13 cellular contexts compared by ENCODE assay signal in the genomic region with DNA sequence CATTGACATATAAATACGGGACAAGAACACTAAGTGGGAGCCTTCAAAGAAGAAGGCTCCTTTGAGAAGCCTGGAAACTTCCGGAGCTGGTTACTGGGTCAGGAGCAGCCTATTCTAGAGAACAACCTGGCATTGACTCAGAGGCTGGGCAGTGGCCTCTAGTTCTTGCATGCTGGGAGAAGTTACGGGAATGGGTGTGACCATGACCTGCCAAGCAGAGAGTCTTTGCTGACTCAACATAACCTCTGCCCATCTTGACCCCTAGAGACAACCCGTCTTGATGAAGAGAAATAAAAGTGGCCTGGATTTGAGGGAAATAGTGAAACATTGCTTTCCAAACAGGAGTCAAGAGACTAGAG. TPM values are rescaled to one million over a fixed set of nuclear protein-coding genes. Genes with fewer than 3 reads are reported as not detected.
A peak's percentile ranks its signal among the peaks of the same experiment; 100 is the strongest.
DNase-seq lines count a peak whose midpoint lies in the region; ATAC-seq and TF ChIP-seq lines count a peak whose summit lies in the region.
"Had no signal": no experiment of that assay in that cellular context is flagged by ENCODE, and none has a peak within 500 bp of the region (broad histone marks: within the 10 kb centered on the region; RNA-seq: fewer than 3 reads in every experiment).

No MANE protein-coding gene starts in this region.

- H3K4me1 Mint-ChIP-seq in WTC11 = peaks cover 50% of the 10 kb centered on the region
- no peaks in the 10 kb centered on the region for H3K4me1 Mint-ChIP-seq in natural killer cell
- H3K4me1 Mint-ChIP-seq in activated naive CD4-positive, alpha-beta T cell treated with anti-CD3 and anti-CD28 coated beads for 36 hours (ENCODE audit: low read depth) = no peaks in the 10 kb centered on the region
- H3K4me1 Mint-ChIP-seq: activated CD8-positive, alpha-beta memory T cell treated with anti-CD3 and anti-CD28 coated beads, Interleukin-2, amount 10 ng/mL, durations not matched to agents 7 days and 5 days had no signal

- peaks cover 97% of the 10 kb centered on the region for H3K79me2 ChIP-seq in fibroblast of lung (ENCODE audit: control insufficient read depth, insufficient read depth, low read length)

- intact Hi-C loops in mucosa of descending colon (cut with DNase I, micrococcal nuclease) (no loop called here), natural killer cell (cut with micrococcal nuclease) (no loop called here)
- intact Hi-C loops in activated naive CD4-positive, alpha-beta T cell treated with anti-CD3 and anti-CD28 coated beads for 36 hours (cut with micrococcal nuclease) = no loop called here

- H3K4me2 ChIP-seq in fibroblast of lung (ENCODE audit: extremely low read depth, insufficient read depth, low read length) = no peak overlapping the region

- TF ChIP-seq EP300 in tibial nerve (IDR thresholded peaks at IDR 0.05) = no peak

- WGBS in tibial nerve, 2 donors = 33 to 41% methylated on average over 4 of the region's 4 CpGs

- no peak for DNase-seq in WTC11 (ENCODE audit: low spot score)
- no peak for DNase-seq in fibroblast of lung (ENCODE audit: low read depth in 2 of 2)
- no peak for DNase-seq in mucosa of descending colon
- no peak for DNase-seq in tibial nerve (ENCODE audit: low spot score in 2 of 2)
- DNase-seq in natural killer cell = no peak
- no peak for DNase-seq in stimulated activated naive CD4-positive, alpha-beta T cell (lab: John Stamatoyannopoulos, UW)
- no peak for DNase-seq in activated naive CD4-positive, alpha-beta T cell treated with anti-CD3 and anti-CD28 coated beads for 36 hours
- DNase-seq: activated CD8-positive, alpha-beta memory T cell treated with anti-CD3 and anti-CD28 coated beads, Interleukin-2, amount 10 ng/mL, durations not matched to agents 7 days and 5 days; activated naive CD4-positive, alpha-beta T cell treated with anti-CD3 and anti-CD28 coated beads, Interleukin-2, amount 50 U/mL, for 16 hours; CD4-positive, alpha-beta T cell; NK-92 treated with Interleukin-12 subunit alpha and Interleukin-12 subunit beta, amount 100 ng/mL, for 24 hours; stimulated activated CD4-positive, alpha-beta T cell treated with anti-CD3 and anti-CD28 coated beads, Interleukin-2, amount 100 ng/mL, for 24 hours had no signal

- TF ChIP-seq CTCF in WTC11 (IDR thresholded peaks at IDR 0.05) (no peak), fibroblast of lung (conservative IDR thresholded peaks at IDR 0.05 in 1 of 2, IDR thresholded peaks at IDR 0.05 in 1 of 2; ENCODE audit: low read depth in 1 of 2, low read length in 2 of 2) (no peak), mucosa of descending colon (IDR thresholded peaks at IDR 0.05) (no peak), tibial nerve (IDR thresholded peaks at IDR 0.05) (no peak), natural killer cell (IDR thresholded peaks at IDR 0.05) (no peak)

- CTCF ChIA-PET in WTC11 (lab: Charles Lee) = no interaction called here
- CTCF ChIA-PET in activated naive CD4-positive, alpha-beta T cell treated with anti-CD3 and anti-CD28 coated beads for 36 hours (lab: Charles Lee) = no interaction called here

- H3K27me3 ChIP-seq in fibroblast of lung (ENCODE audit: control insufficient read depth, insufficient read depth, low read length) = no peaks in the 10 kb centered on the region
- no peaks in the 10 kb centered on the region for H3K27me3 ChIP-seq in tibial nerve

- H3K9me3 Mint-ChIP-seq in WTC11 = no peaks in the 10 kb centered on the region
- no peaks in the 10 kb centered on the region for H3K9me3 Mint-ChIP-seq in natural killer cell
- no peaks in the 10 kb centered on the region for H3K9me3 Mint-ChIP-seq in activated naive CD4-positive, alpha-beta T cell treated with anti-CD3 and anti-CD28 coated beads for 36 hours
- H3K9me3 Mint-ChIP-seq: CD4-positive, alpha-beta T cell had no signal

- H3K36me3 ChIP-seq in fibroblast of lung (ENCODE audit: control insufficient read depth, insufficient read depth, low read length) (no peaks in the 10 kb centered on the region), mucosa of descending colon (ENCODE audit: low read depth) (no peaks in the 10 kb centered on the region), tibial nerve (no peaks in the 10 kb centered on the region)

- ATAC-seq in WTC11 (no peak), mucosa of descending colon (peak; percentile 79), natural killer cell (no peak)
- ATAC-seq: activated CD8-positive, alpha-beta memory T cell treated with anti-CD3 and anti-CD28 coated beads, Interleukin-2, amount 10 ng/mL, durations not matched to agents 7 days and 5 days; SK-N-SH treated with all-trans-retinoic acid at 6 μM for 48 hours had no signal

- H3K4me3 Mint-ChIP-seq in WTC11 (no peak overlapping the region; the same call in 1 of the 2 replicates), natural killer cell (no peak overlapping the region)
- no peak overlapping the region for H3K4me3 Mint-ChIP-seq in activated naive CD4-positive, alpha-beta T cell treated with anti-CD3 and anti-CD28 coated beads for 36 hours
- H3K4me3 Mint-ChIP-seq: activated CD8-positive, alpha-beta memory T cell treated with anti-CD3 and anti-CD28 coated beads, Interleukin-2, amount 10 ng/mL, durations not matched to agents 7 days and 5 days; CD4-positive, alpha-beta T cell had no signal

- H3K36me3 Mint-ChIP-seq in WTC11 (no peaks in the 10 kb centered on the region), natural killer cell (no peaks in the 10 kb centered on the region)
- no peaks in the 10 kb centered on the region for H3K36me3 Mint-ChIP-seq in activated naive CD4-positive, alpha-beta T cell treated with anti-CD3 and anti-CD28 coated beads for 36 hours (ENCODE audit: low read depth)
- H3K36me3 Mint-ChIP-seq: activated CD8-positive, alpha-beta memory T cell treated with anti-CD3 and anti-CD28 coated beads, Interleukin-2, amount 10 ng/mL, durations not matched to agents 7 days and 5 days had no signal

- H3K27ac ChIP-seq in fibroblast of lung (ENCODE audit: insufficient read depth, low read length) (peak overlapping the region; percentile 56), tibial nerve (peak overlapping the region; percentile 58 to 97 (median 78))

- no peak overlapping the region for H3K4me3 ChIP-seq in fibroblast of lung (replicated peaks in 1 of 4; ENCODE audit: control extremely low read depth in 1 of 4, insufficient read depth in 1 of 4, low read depth in 3 of 4, low read length in 4 of 4)
- no peak overlapping the region for H3K4me3 ChIP-seq in mucosa of descending colon
- H3K4me3 ChIP-seq in tibial nerve = no peak overlapping the region

- H3K9ac ChIP-seq in fibroblast of lung (ENCODE audit: insufficient read depth, low read length) = no peak overlapping the region

- no peaks in the 10 kb centered on the region for H4K20me1 ChIP-seq in fibroblast of lung (ENCODE audit: control insufficient read depth, extremely low read depth, insufficient read depth, low read length)

- H3K4me1 ChIP-seq in fibroblast of lung (ENCODE audit: control insufficient read depth, extremely low read depth, insufficient read depth, low read length) (peaks cover 39% of the 10 kb centered on the region), mucosa of descending colon (ENCODE audit: low read depth) (peaks cover 14% of the 10 kb centered on the region), tibial nerve (peaks cover 0 to 99% (median 50%) of the 10 kb centered on the region in 4 donors)

- POLR2A ChIA-PET in WTC11 (lab: Charles Lee) = interaction anchor here (0.6 kb wide), 1 partner anchor 898 kb away, joined by 3 read pairs; no protein-coding TSS in a partner anchor

- H2AFZ ChIP-seq in fibroblast of lung (ENCODE audit: low read length) = no peak overlapping the region

- no peak for TF ChIP-seq POLR2A in tibial nerve (IDR thresholded peaks at IDR 0.05)

- no peaks in the 10 kb centered on the region for H3K9me3 ChIP-seq in fibroblast of lung (ENCODE audit: control insufficient read depth, insufficient read depth, low read depth, low read length)
- H3K9me3 ChIP-seq in mucosa of descending colon = no peaks in the 10 kb centered on the region
- no peaks in the 10 kb centered on the region for H3K9me3 ChIP-seq in tibial nerve

- H3K27me3 Mint-ChIP-seq in WTC11 (ENCODE audit: low read depth) = no peaks in the 10 kb centered on the region
- H3K27me3 Mint-ChIP-seq in natural killer cell (ENCODE audit: low read depth in 2 of 2) = no peaks in the 10 kb centered on the region
- H3K27me3 Mint-ChIP-seq in activated naive CD4-positive, alpha-beta T cell treated with anti-CD3 and anti-CD28 coated beads for 36 hours (ENCODE audit: low read depth) = peaks cover 9% of the 10 kb centered on the region

- peak overlapping the region; percentile 41 for H3K27ac Mint-ChIP-seq in WTC11
- no peak overlapping the region for H3K27ac Mint-ChIP-seq in natural killer cell
- H3K27ac Mint-ChIP-seq in activated naive CD4-positive, alpha-beta T cell treated with anti-CD3 and anti-CD28 coated beads for 36 hours = no peak overlapping the region
- H3K27ac Mint-ChIP-seq: activated CD8-positive, alpha-beta memory T cell treated with anti-CD3 and anti-CD28 coated beads, Interleukin-2, amount 10 ng/mL, durations not matched to agents 7 days and 5 days; CD4-positive, alpha-beta T cell had no signal

TF ChIP-seq in WTC11, 78 proteins besides CTCF, POLR2A, EP300 and RAD21 (continues in another document):
- TF ChIP-seq ELF4 (CRISPR knock-in tag; IDR thresholded peaks at IDR 0.05; ENCODE audit: low read depth) = no peak
- TF ChIP-seq, protein P1, sequence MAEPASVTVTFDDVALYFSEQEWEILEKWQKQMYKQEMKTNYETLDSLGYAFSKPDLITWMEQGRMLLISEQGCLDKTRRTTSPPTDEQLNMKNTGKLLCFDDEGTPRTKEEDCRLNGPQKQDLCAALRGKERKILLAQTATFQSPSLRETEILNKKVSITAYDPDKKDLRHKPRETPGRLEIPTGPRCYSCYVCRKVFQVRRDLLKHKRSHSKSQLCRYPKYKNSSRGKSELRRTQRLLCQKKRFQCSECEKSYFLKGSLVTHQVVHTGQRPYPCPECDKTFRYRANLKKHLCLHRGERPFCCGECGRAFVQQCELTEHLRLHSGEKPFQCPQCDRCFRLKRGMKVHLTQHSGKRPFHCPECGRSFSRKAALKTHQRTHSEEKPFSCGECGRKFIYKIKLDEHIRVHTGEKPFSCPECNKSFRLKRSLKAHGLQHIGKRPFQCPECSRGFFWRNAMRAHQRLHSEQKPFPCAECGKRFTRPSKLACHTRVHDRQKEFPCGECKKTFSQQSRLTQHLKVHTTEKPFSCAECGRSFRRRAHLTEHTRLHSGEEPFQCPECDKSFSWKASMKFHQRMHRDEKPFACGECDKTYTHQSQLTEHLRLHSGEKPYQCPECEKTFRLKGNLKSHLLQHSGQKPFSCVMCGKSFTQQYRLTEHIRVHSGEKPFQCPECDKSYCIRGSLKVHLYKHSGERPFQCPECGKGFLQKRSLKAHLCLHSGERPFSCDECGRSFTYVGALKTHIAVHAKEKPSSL (CRISPR knock-in tag; conservative IDR thresholded peaks at IDR 0.05) = no peak
- TF ChIP-seq RORB (CRISPR knock-in tag; IDR thresholded peaks at IDR 0.05) = no peak

RNA-seq across cellular contexts. Expression of a gene that starts 21.0 kb away (rescaled TPM):
- total RNA-seq in WTC11 (2021) (4.0 to 4.4 TPM (median 4.2 TPM) in 3 replicates), fibroblast of lung (16.2 and 44.6 TPM in 2 replicates), mucosa of descending colon (10 to 100 TPM; 34.5 to 92.4 (median 35.2) TPM), tibial nerve (100 to 1,000 TPM in 1 of 4 donors, 10 to 100 TPM in 3; 52.7 to 125 (median 80.0) TPM), natural killer cell (not detected)
- polyA plus RNA-seq in fibroblast of lung = 22.0 and 25.2 TPM in 2 replicates
- 19.6 and 23.0 TPM in 2 replicates for polyA plus RNA-seq in fibroblast of lung (2012)
- polyA minus RNA-seq in fibroblast of lung (ENCODE audit: low replicate concordance) = 38.8 and 44.0 TPM in 2 replicates
- total RNA-seq in activated naive CD4-positive, alpha-beta T cell treated with anti-CD3 and anti-CD28 coated beads for 36 hours = under 1 TPM; 0.30 to 0.31 TPM
- total RNA-seq: CD4-positive, alpha-beta T cell had no signal
